In genomic region chr1:221396526-221396925, GRCh38 we compare ENCODE assay signal across 25 cellular contexts.
"Had no signal": no experiment of that assay in that cellular context is flagged by ENCODE, and none has a peak within 500 bp of the region (broad histone marks: within the 10 kb centered on the region; RNA-seq: fewer than 3 reads in every experiment).

No MANE protein-coding gene starts in this region.

- H3K27me3 Mint-ChIP-seq: activated CD4-positive, alpha-beta memory T cell treated with anti-CD3 and anti-CD28 coated beads, Interleukin-2, amount 10 ng/mL, durations not matched to agents 7 days and 5 days had no signal

- H3K27ac ChIP-seq: ascending aorta, breast epithelium, cardiac muscle cell, colonic mucosa, epithelial cell of prostate, esophagus squamous epithelium, heart left ventricle had no signal

- H3K4me1 ChIP-seq: ascending aorta, colonic mucosa had no signal

- H3K27me3 ChIP-seq: ascending aorta, breast epithelium, cardiac muscle cell, colonic mucosa, esophagus squamous epithelium, heart left ventricle had no signal

- H3K4me3 ChIP-seq: ascending aorta, breast epithelium, cardiac muscle cell, colonic mucosa, esophagus squamous epithelium, heart left ventricle had no signal

- ATAC-seq: activated CD4-positive, alpha-beta T cell treated with anti-CD3 and anti-CD28 coated beads for 36 hours; activated naive CD4-positive, alpha-beta T cell treated with anti-CD3 and anti-CD28 coated beads, Interleukin-2, amount 50 U/mL, for 72 hours; heart left ventricle had no signal

- H3K36me3 Mint-ChIP-seq: activated naive CD4-positive, alpha-beta T cell treated with anti-CD3 and anti-CD28 coated beads, Interleukin-2, amount 50 U/mL, for 72 hours; activated naive CD8-positive, alpha-beta T cell treated with anti-CD3 and anti-CD28 coated beads, Interleukin-2, amount 10 ng/mL, durations not matched to agents 7 days and 5 days; brain had no signal

- H3K36me3 ChIP-seq: ascending aorta, breast epithelium, cardiac muscle cell, colonic mucosa, esophagus squamous epithelium, heart left ventricle had no signal

- H3K9me3 Mint-ChIP-seq: activated CD4-positive, alpha-beta memory T cell treated with anti-CD3 and anti-CD28 coated beads, Interleukin-2, amount 10 ng/mL, durations not matched to agents 7 days and 5 days; activated CD4-positive, alpha-beta T cell treated with anti-CD3 and anti-CD28 coated beads, Interleukin-2, amount 10 ng/mL, durations not matched to agents 24 days and 14 days; activated naive CD4-positive, alpha-beta T cell treated with anti-CD3 and anti-CD28 coated beads for 36 hours; activated naive CD8-positive, alpha-beta T cell treated with anti-CD3 and anti-CD28 coated beads, Interleukin-2, amount 10 ng/mL, durations not matched to agents 7 days and 5 days; activated T-helper 1 cell treated with anti-CD3 and anti-CD28 coated beads, Interleukin-12 subunit alpha, Interleukin-12 subunit beta, Interleukin-2, Interleukin-4 antibody, amounts not matched to agents 30 ng/mL and 10 ng/mL and 1 ng/mL, durations not matched to agents 14 hours and 24 hours and 36 hours; activated T-helper 2 cell treated with anti-CD3 and anti-CD28 coated beads, Interferon-gamma antibody, Interleukin-2, Interleukin-4, amounts not matched to agents 10 μg/mL and 5 μg/mL and 100 μg/mL, durations not matched to agents 14 hours and 24 hours and 36 hours had no signal

- H3K4me1 Mint-ChIP-seq: activated CD4-positive, alpha-beta memory T cell treated with anti-CD3 and anti-CD28 coated beads, Interleukin-2, amount 10 ng/mL, durations not matched to agents 7 days and 5 days; activated CD4-positive, alpha-beta T cell treated with anti-CD3 and anti-CD28 coated beads for 36 hours; activated CD4-positive, alpha-beta T cell treated with anti-CD3 and anti-CD28 coated beads, Interleukin-2, amount 10 ng/mL, durations not matched to agents 24 days and 14 days had no signal

- H3K27ac Mint-ChIP-seq: activated CD4-positive, alpha-beta memory T cell treated with anti-CD3 and anti-CD28 coated beads, Interleukin-2, amount 10 ng/mL, durations not matched to agents 7 days and 5 days; activated CD4-positive, alpha-beta T cell treated with anti-CD3 and anti-CD28 coated beads for 36 hours; activated CD4-positive, alpha-beta T cell treated with anti-CD3 and anti-CD28 coated beads, Interleukin-2, amount 10 ng/mL, durations not matched to agents 24 days and 14 days; activated naive CD4-positive, alpha-beta T cell treated with anti-CD3 and anti-CD28 coated beads for 36 hours; activated naive CD4-positive, alpha-beta T cell treated with anti-CD3 and anti-CD28 coated beads, Interleukin-2, amount 50 U/mL, for 72 hours; activated naive CD8-positive, alpha-beta T cell treated with anti-CD3 and anti-CD28 coated beads, Interleukin-2, amount 10 ng/mL, durations not matched to agents 7 days and 5 days; activated T-helper 1 cell treated with anti-CD3 and anti-CD28 coated beads, Interleukin-12 subunit alpha, Interleukin-12 subunit beta, Interleukin-2, Interleukin-4 antibody, amounts not matched to agents 30 ng/mL and 10 ng/mL and 1 ng/mL, durations not matched to agents 14 hours and 24 hours and 36 hours; activated T-helper 2 cell treated with anti-CD3 and anti-CD28 coated beads, Interferon-gamma antibody, Interleukin-2, Interleukin-4, amounts not matched to agents 10 μg/mL and 5 μg/mL and 100 μg/mL, durations not matched to agents 14 hours and 24 hours and 36 hours; brain had no signal

- H3K9me3 ChIP-seq: ascending aorta, colonic mucosa had no signal

- H3K4me3 Mint-ChIP-seq: activated CD4-positive, alpha-beta memory T cell treated with anti-CD3 and anti-CD28 coated beads, Interleukin-2, amount 10 ng/mL, durations not matched to agents 7 days and 5 days; activated CD4-positive, alpha-beta T cell treated with anti-CD3 and anti-CD28 coated beads for 36 hours; activated CD4-positive, alpha-beta T cell treated with anti-CD3 and anti-CD28 coated beads, Interleukin-2, amount 10 ng/mL, durations not matched to agents 24 days and 14 days; activated naive CD4-positive, alpha-beta T cell treated with anti-CD3 and anti-CD28 coated beads for 36 hours; activated naive CD8-positive, alpha-beta T cell treated with anti-CD3 and anti-CD28 coated beads, Interleukin-2, amount 10 ng/mL, durations not matched to agents 7 days and 5 days; activated T-helper 1 cell treated with anti-CD3 and anti-CD28 coated beads, Interleukin-12 subunit alpha, Interleukin-12 subunit beta, Interleukin-2, Interleukin-4 antibody, amounts not matched to agents 30 ng/mL and 10 ng/mL and 1 ng/mL, durations not matched to agents 14 hours and 24 hours and 36 hours; brain had no signal

- DNase-seq: activated CD4-positive, alpha-beta memory T cell treated with anti-CD3 and anti-CD28 coated beads, Interleukin-2, amount 10 ng/mL, durations not matched to agents 7 days and 5 days; activated CD4-positive, alpha-beta T cell treated with anti-CD3 and anti-CD28 coated beads for 36 hours; activated CD4-positive, alpha-beta T cell treated with anti-CD3 and anti-CD28 coated beads, Interleukin-2, amount 10 ng/mL, durations not matched to agents 24 days and 14 days; activated CD4-positive, CD25-positive, alpha-beta regulatory T cell; activated CD4-positive, CD25-positive, alpha-beta regulatory T cell treated with anti-CD3 and anti-CD28 coated beads, Interleukin-2, amount 50 U/mL, for 72 hours; activated CD8-positive, alpha-beta memory T cell treated with anti-CD3 and anti-CD28 coated beads, Interleukin-2, amount 50 U/mL, for 48 hours; activated effector memory CD4-positive, alpha-beta T cell treated with anti-CD3 and anti-CD28 coated beads, Interleukin-2, amount 50 U/mL, for 16 hours; activated naive CD4-positive, alpha-beta T cell treated with anti-CD3 and anti-CD28 coated beads for 36 hours; activated naive CD8-positive, alpha-beta T cell treated with anti-CD3 and anti-CD28 coated beads, Interleukin-2, amount 10 ng/mL, durations not matched to agents 7 days and 5 days; activated T-cell treated with anti-CD3 and anti-CD28 coated beads, Interleukin-2, amount 50 U/mL, for 48 hours; central memory CD4-positive, alpha-beta T cell; cerebellar nuclear complex; colonic mucosa; effector CD8-positive, alpha-beta T cell; esophagus squamous epithelium; heart left ventricle; T-helper 2 cell had no signal
